ENCODE assay signal across 6 cellular contexts in genomic region chr17:8122923-8123694, GRCh38. TPM values are rescaled to one million over a fixed set of nuclear protein-coding genes. Genes with fewer than 3 reads are reported as not detected.
A peak's percentile ranks its signal among the peaks of the same experiment; 100 is the strongest.
DNase-seq lines count a peak whose midpoint lies in the region; ATAC-seq and TF ChIP-seq lines count a peak whose summit lies in the region.

No MANE protein-coding gene starts in this region.

- H3K4me1 ChIP-seq in CD8-positive, alpha-beta T cell (ENCODE audit: insufficient read depth, low read length) = peaks cover 59% of the 10 kb centered on the region
- peaks cover 73 to 91% (median 87%) of the 10 kb centered on the region in 4 donors for H3K4me1 ChIP-seq in esophagus muscularis mucosa

- intact Hi-C loops in CD8-positive, alpha-beta T cell (cut with DNase I, micrococcal nuclease) = loop anchor here (1.0 to 10.0 kb wide), 2 partner anchors 29 to 262 kb away; partner anchors contain the start of genes PER1 (in 1 of the 2) and RPL26 (in 1 of the 2)
- intact Hi-C loops in esophagus muscularis mucosa (cut with DNase I) = no loop called here

- TF ChIP-seq POLR2A in esophagus muscularis mucosa (IDR thresholded peaks at IDR 0.05; ENCODE audit: low read depth) = no peak

- peak in 2 of 7 experiments; percentile 29 to 41 for DNase-seq in CD8-positive, alpha-beta T cell
- peak; percentile 33 for DNase-seq in RPMI7951 (ENCODE audit: low read depth)
- no peak for DNase-seq in esophagus muscularis mucosa (ENCODE audit: extremely low spot score)
- DNase-seq in stimulated activated CD8-positive, alpha-beta memory T cell treated with anti-CD3 and anti-CD28 coated beads, Interleukin-4, amount 100 ng/mL, for 48 hours = peak; percentile 64
- no peak for DNase-seq in COR-L47 (lab: John Stamatoyannopoulos, UW)

- CTCF ChIA-PET in CD8-positive, alpha-beta T cell (lab: Charles Lee) = interaction anchor here (0.6 to 3.3 kb wide), 13 partner anchors 12 to 177 kb away, joined by 3 to 18 read pairs (median 5); partner anchors contain the start of gene BORCS6

- no peaks in the 10 kb centered on the region for H3K9me3 ChIP-seq in CD8-positive, alpha-beta T cell (ENCODE audit: low read length)
- no peaks in the 10 kb centered on the region for H3K9me3 ChIP-seq in esophagus muscularis mucosa

- peaks cover 65% of the 10 kb centered on the region for H3K4me1 Mint-ChIP-seq in CD8-positive, alpha-beta T cell (ENCODE audit: low read depth)

- no peaks in the 10 kb centered on the region for H3K9me3 Mint-ChIP-seq in CD8-positive, alpha-beta T cell

- POLR2A ChIA-PET in CD8-positive, alpha-beta T cell (lab: Charles Lee) = interaction anchor here (1.1 to 6.7 kb wide), 6 partner anchors 33 to 125 kb away, joined by 3 to 64 read pairs (median 4); partner anchors contain the start of gene CTC1

- peak; percentile 7 for ATAC-seq in CD8-positive, alpha-beta T cell
- ATAC-seq in GM19324 (IDR thresholded peaks at IDR 0.05; ENCODE audit: low FRiP score, unreplicated experiment) = no peak

- H3K27ac Mint-ChIP-seq in CD8-positive, alpha-beta T cell = peak overlapping the region; percentile 64

- TF ChIP-seq EP300 in esophagus muscularis mucosa (IDR thresholded peaks at IDR 0.05) = no peak

- no peaks in the 10 kb centered on the region for H3K36me3 ChIP-seq in CD8-positive, alpha-beta T cell (ENCODE audit: insufficient read depth, low read length)
- H3K36me3 ChIP-seq in esophagus muscularis mucosa = no peaks in the 10 kb centered on the region

- H3K27me3 Mint-ChIP-seq in CD8-positive, alpha-beta T cell (ENCODE audit: low read depth) = peaks cover 14% of the 10 kb centered on the region

- WGBS in esophagus muscularis mucosa = under 1% methylated on average over 39 of the region's 55 CpGs

- peaks cover 8% of the 10 kb centered on the region for H3K36me3 Mint-ChIP-seq in CD8-positive, alpha-beta T cell

- H3K4me3 Mint-ChIP-seq in CD8-positive, alpha-beta T cell = peak overlapping the region; percentile 91

- H3K27me3 ChIP-seq in CD8-positive, alpha-beta T cell (ENCODE audit: insufficient read depth, low read length) = no peaks in the 10 kb centered on the region
- peaks cover 10 to 55% (median 39%) of the 10 kb centered on the region in 4 donors for H3K27me3 ChIP-seq in esophagus muscularis mucosa

- no peak for TF ChIP-seq CTCF in CD8-positive, alpha-beta T cell (IDR thresholded peaks at IDR 0.05)
- TF ChIP-seq CTCF in esophagus muscularis mucosa (IDR thresholded peaks at IDR 0.05) = no peak

- no peak overlapping the region for H3K27ac ChIP-seq in CD8-positive, alpha-beta T cell (ENCODE audit: low read depth, low read length)
- H3K27ac ChIP-seq in esophagus muscularis mucosa (replicated peaks in 1 of 4) = peak overlapping the region in 3 of 4 donors; percentile 21 to 57 (median 33)

- peak overlapping the region; percentile 93 for H3K4me3 ChIP-seq in CD8-positive, alpha-beta T cell (ENCODE audit: low read depth, low read length)
- H3K4me3 ChIP-seq in esophagus muscularis mucosa = peak overlapping the region; percentile 46 to 79 (median 58)

RNA-seq across cellular contexts. Expression of gene HES7, which starts 0.8 kb away (rescaled TPM):
- total RNA-seq in CD8-positive, alpha-beta T cell = under 1 TPM; 0.30 to 0.92 TPM
- 0.48 TPM in 1 of 2 replicates, not detected in the other for total RNA-seq in RPMI7951 (2014; rRNA removed; shearing (Covaris generic))
- 1 to 10 TPM in 1 of 4 donors, not detected in 3; 1.4 TPM for total RNA-seq in esophagus muscularis mucosa

RNA-seq across cellular contexts. Expression of gene ALOXE3, which starts 4.8 kb away (rescaled TPM):
- total RNA-seq in CD8-positive, alpha-beta T cell = under 1 TPM; 0.11 to 0.33 TPM
- 0.12 TPM in 1 of 2 replicates, not detected in the other for total RNA-seq in RPMI7951 (2014; rRNA removed; shearing (Covaris generic))
- not detected for total RNA-seq in esophagus muscularis mucosa

RNA-seq across cellular contexts. Expression of gene PER1, which starts 29.1 kb away (rescaled TPM):
- total RNA-seq in CD8-positive, alpha-beta T cell = 1,000 to 10,000 TPM; 1,922 to 1,926 TPM
- total RNA-seq in RPMI7951 (2014; rRNA removed; shearing (Covaris generic)) = 3.0 and 8.2 TPM in 2 replicates
- 100 to 1,000 TPM; 127 to 263 (median 168) TPM for total RNA-seq in esophagus muscularis mucosa

RNA-seq across cellular contexts. Expression of gene ALOX12B, which starts 35.6 kb away (rescaled TPM):
- under 1 TPM in 1 of 2 experiments, not detected in 1; 0.68 TPM for total RNA-seq in CD8-positive, alpha-beta T cell
- not detected in 2 replicates for total RNA-seq in RPMI7951 (2014; rRNA removed; shearing (Covaris generic))
- not detected for total RNA-seq in esophagus muscularis mucosa

RNA-seq across cellular contexts. Expression of gene VAMP2, which starts 39.6 kb away (rescaled TPM):
- total RNA-seq in CD8-positive, alpha-beta T cell = 100 to 1,000 TPM; 302 to 303 TPM
- 2.0 and 2.1 TPM in 2 replicates for total RNA-seq in RPMI7951 (2014; rRNA removed; shearing (Covaris generic))
- total RNA-seq in esophagus muscularis mucosa = 10 to 100 TPM; 23.7 to 36.4 (median 33.0) TPM

Comparison
In these comparisons a context has a peak if more than half of its experiments do, and no peak if none do; other contexts are left out.
1. DNase-seq: peak in RPMI7951 (single experiment) and stimulated activated CD8-positive, alpha-beta memory T cell treated with anti-CD3 and anti-CD28 coated beads, Interleukin-4, amount 100 ng/mL, for 48 hours (single experiment); none in esophagus muscularis mucosa (single experiment) and COR-L47 (single experiment).
2. RNA of gene PER1, which starts 29.1 kb away (total RNA-seq): 1,922 to 1,926 TPM in CD8-positive, alpha-beta T cell and 127 to 263 TPM in esophagus muscularis mucosa; 3.0 to 8.2 TPM in RPMI7951; every median in the first group is over 10 times any median in the second.